In genomic region chr1:175788586-175789252, GRCh38 we compare ENCODE assay signal across 24 cellular contexts. TPM values are rescaled to one million over a fixed set of nuclear protein-coding genes. Genes with fewer than 3 reads are reported as not detected.
A peak's percentile ranks its signal among the peaks of the same experiment; 100 is the strongest.
DNase-seq lines count a peak whose midpoint lies in the region; ATAC-seq and TF ChIP-seq lines count a peak whose summit lies in the region.
"Had no signal": no experiment of that assay in that cellular context is flagged by ENCODE, and none has a peak within 500 bp of the region (broad histone marks: within the 10 kb centered on the region; RNA-seq: fewer than 3 reads in every experiment).

No MANE protein-coding gene starts in this region.

- H3K36me3 ChIP-seq in hepatocyte (replicated peaks; ENCODE audit: insufficient read depth, low read depth), result no peaks in the 10 kb centered on the region
- H3K36me3 ChIP-seq in neuronal stem cell (replicated peaks in 1 of 2; ENCODE audit: control insufficient read depth in 2 of 2, insufficient read depth in 2 of 2, low read length in 2 of 2), result no peaks in the 10 kb centered on the region
- H3K36me3 ChIP-seq: BLaER1 treated with 17β-estradiol and CSF1 and Interleukin-3, amounts not matched to agents 10 nM and 100 nM; HAP-1; SJCRH30 had no signal

- 91% methylated on average over 1 of the region's 1 CpG for WGBS in hepatocyte (ENCODE audit: low lambda C conversion rate, missing lambda C conversion rate)
- no CpG with 5 or more reads among the region's 1 CpG for WGBS in neuronal stem cell (ENCODE audit: extremely low coverage in 2 of 2, insufficient read length in 2 of 2, insufficient replicate concordance in 1 of 2), 2 donors

- H3K4me1 ChIP-seq in hepatocyte (ENCODE audit: insufficient read depth) (no peaks in the 10 kb centered on the region), neuronal stem cell (ENCODE audit: control insufficient read depth in 2 of 2, insufficient read depth in 1 of 2, low read depth in 1 of 2, low read length in 2 of 2) (peaks cover 4 to 5% of the 10 kb centered on the region in 2 donors)
- H3K4me1 ChIP-seq: HAP-1, SJCRH30 had no signal

- H2BK120ac ChIP-seq in neuronal stem cell (ENCODE audit: low read depth, low read length), result no peak overlapping the region

- no peak overlapping the region for H2AK5ac ChIP-seq in neuronal stem cell (ENCODE audit: low read depth, low read length)

- no peaks in the 10 kb centered on the region for H4K20me1 ChIP-seq in hepatocyte (ENCODE audit: insufficient read depth, poor library complexity, severe bottlenecking)
- H4K20me1 ChIP-seq: BLaER1 treated with 17β-estradiol and CSF1 and Interleukin-3, amounts not matched to agents 10 nM and 100 nM had no signal

- H2BK5ac ChIP-seq in neuronal stem cell (ENCODE audit: low read length), result no peak overlapping the region

- no peaks in the 10 kb centered on the region for H3K9me3 ChIP-seq in hepatocyte (ENCODE audit: low read depth)
- no peaks in the 10 kb centered on the region for H3K9me3 ChIP-seq in neuronal stem cell (replicated peaks in 1 of 2; ENCODE audit: control insufficient read depth in 2 of 2, insufficient read depth in 1 of 2, low read depth in 1 of 2, low read length in 2 of 2)
- H3K9me3 ChIP-seq: BLaER1 treated with 17β-estradiol and CSF1 and Interleukin-3, amounts not matched to agents 10 nM and 100 nM; HAP-1; SJCRH30 had no signal

- H4K8ac ChIP-seq in neuronal stem cell (ENCODE audit: low read depth, low read length), result no peak overlapping the region

- peak overlapping the region; percentile 22 for H3K9ac ChIP-seq in neuronal stem cell (ENCODE audit: low read depth, low read length, poor library complexity)
- H3K9ac ChIP-seq: BLaER1 treated with 17β-estradiol and CSF1 and Interleukin-3, amounts not matched to agents 10 nM and 100 nM had no signal

- no peak overlapping the region for H2BK15ac ChIP-seq in neuronal stem cell (ENCODE audit: low read length)

- TF ChIP-seq CTCF in hepatocyte (IDR thresholded peaks at IDR 0.05; ENCODE audit: poor library complexity), result no peak

- H2AFZ ChIP-seq in hepatocyte (no peak overlapping the region), neuronal stem cell (ENCODE audit: low read length) (no peak overlapping the region)

- no peaks in the 10 kb centered on the region for H3K9me2 ChIP-seq in hepatocyte (replicated peaks; ENCODE audit: insufficient read depth)

- H3K4ac ChIP-seq in neuronal stem cell (ENCODE audit: low read length), result no peak overlapping the region

- no peak overlapping the region for H3K14ac ChIP-seq in neuronal stem cell (ENCODE audit: low read length)

- ATAC-seq in GM19035 (IDR thresholded peaks at IDR 0.05; ENCODE audit: unreplicated experiment), result no peak
- ATAC-seq: PC-3, Right ventricle myocardium inferior, SK-N-SH treated with all-trans-retinoic acid at 6 μM for 48 hours had no signal

- no peak overlapping the region for H2BK12ac ChIP-seq in neuronal stem cell (ENCODE audit: low read length)

- no peak overlapping the region for H3K23ac ChIP-seq in neuronal stem cell (ENCODE audit: low read depth, low read length, poor library complexity)

- no peak overlapping the region for H3K4me2 ChIP-seq in hepatocyte
- no peak overlapping the region for H3K4me2 ChIP-seq in neuronal stem cell (ENCODE audit: insufficient read depth, low read length, poor library complexity, severe bottlenecking)

- no peak overlapping the region for H4K91ac ChIP-seq in neuronal stem cell (ENCODE audit: low read depth, low read length, poor library complexity)

- no peaks in the 10 kb centered on the region for H3K79me1 ChIP-seq in neuronal stem cell (ENCODE audit: low read depth, low read length)

- H3K27me3 ChIP-seq in hepatocyte (peaks cover 12% of the 10 kb centered on the region), neuronal stem cell (ENCODE audit: control insufficient read depth in 3 of 3, insufficient read depth in 3 of 3, low read depth in 1 of 3, low read length in 3 of 3) (no peaks in the 10 kb centered on the region)
- H3K27me3 ChIP-seq: BLaER1 treated with 17β-estradiol and CSF1 and Interleukin-3, amounts not matched to agents 10 nM and 100 nM; SJCRH30 had no signal

- H3K4me3 ChIP-seq in hepatocyte, result no peak overlapping the region
- H3K4me3 ChIP-seq in neuronal stem cell (ENCODE audit: low read length in 2 of 2), result no peak overlapping the region
- H3K4me3 ChIP-seq: BLaER1 treated with 17β-estradiol and CSF1 and Interleukin-3, amounts not matched to agents 10 nM and 100 nM; HAP-1; SJCRH30 had no signal

- peak; percentile 5 for DNase-seq in HuH-7 (ENCODE audit: low spot score)
- DNase-seq in hepatocyte (ENCODE audit: low spot score), result peak; percentile 11
- DNase-seq in neuronal stem cell (ENCODE audit: low spot score), result no peak
- no peak for DNase-seq in NCI-H2171 (lab: John Stamatoyannopoulos, UW)
- DNase-seq in NCI-H187 treated with DMSO at 0.1 percent for 48 hours (lab: John Stamatoyannopoulos, UW), result no peak
- DNase-seq in NCI-H1105 (lab: John Stamatoyannopoulos, UW), result no peak
- DNase-seq: CD4-positive, alpha-beta T cell; GOT3; HFFc6; NCI-H1092; NCI-H1436; NCI-H2029; NCI-H446 treated with DMSO at 0.1 percent for 48 hours; NCI-H526; NK-92 treated with Interleukin-12 subunit alpha and Interleukin-12 subunit beta, amount 100 ng/mL, for 24 hours; PC-3; SJCRH30 had no signal

- no peaks in the 10 kb centered on the region for H3K79me2 ChIP-seq in hepatocyte

- no peak overlapping the region for H3K27ac ChIP-seq in hepatocyte
- no peak overlapping the region for H3K27ac ChIP-seq in neuronal stem cell (replicated peaks; ENCODE audit: low read length)
- H3K27ac ChIP-seq: BLaER1 treated with 17β-estradiol and CSF1 and Interleukin-3, amounts not matched to agents 10 nM and 100 nM; SJCRH30 had no signal

- H3K18ac ChIP-seq in neuronal stem cell (ENCODE audit: low read length), result no peak overlapping the region

RNA-seq across cellular contexts. Expression of gene TNR, which starts 45.3 kb away (rescaled TPM):
- 0.12 and 0.30 TPM in 2 replicates for total RNA-seq in hepatocyte
- polyA plus RNA-seq in hepatocyte, result not detected in 2 replicates
- not detected for polyA plus RNA-seq in neuronal stem cell (2013, experiment 1 of 2)
- not detected for polyA plus RNA-seq in neuronal stem cell (2013, experiment 2 of 2)
- total RNA-seq: CD4-positive, alpha-beta T cell; HFFc6; PC-3; Right ventricle myocardium inferior; RPMI7951; SJCRH30 had no signal
- polyA plus RNA-seq: AG04450 had no signal

Comparison
In these comparisons a context has a peak if more than half of its experiments do, and no peak if none do; other contexts are left out.
1. DNase-seq: peak in HuH-7 (single experiment) and hepatocyte (single experiment); none in neuronal stem cell (single experiment), NCI-H2171 (single experiment), NCI-H187 treated with DMSO at 0.1 percent for 48 hours (single experiment) and NCI-H1105 (single experiment).